19 cellular contexts compared by ENCODE assay signal in the genomic region with DNA sequence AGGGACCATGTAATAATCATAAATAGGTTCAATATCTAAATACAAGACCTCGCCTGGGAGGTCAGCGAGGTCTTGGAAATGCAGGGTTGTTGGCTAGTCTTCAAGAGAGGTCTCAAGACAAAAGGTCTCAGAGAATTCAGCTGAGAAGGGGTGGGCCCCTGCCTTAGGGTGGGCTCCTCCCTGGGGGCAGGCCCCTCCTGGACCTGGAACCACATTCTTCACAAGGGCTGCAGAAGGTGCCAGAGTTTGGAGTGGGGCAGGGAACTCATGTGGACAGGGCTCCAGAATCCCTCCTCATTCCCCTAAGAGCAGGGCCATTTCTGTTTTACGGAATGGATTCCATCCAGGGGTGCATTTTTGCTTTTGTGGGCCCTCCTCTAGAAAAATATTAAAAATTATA. TPM values are rescaled to one million over a fixed set of nuclear protein-coding genes. Genes with fewer than 3 reads are reported as not detected.
DNase-seq lines count a peak whose midpoint lies in the region; ATAC-seq and TF ChIP-seq lines count a peak whose summit lies in the region.
"Had no signal": no experiment of that assay in that cellular context is flagged by ENCODE, and none has a peak within 500 bp of the region (broad histone marks: within the 10 kb centered on the region; RNA-seq: fewer than 3 reads in every experiment).

No MANE protein-coding gene starts in this region.

- BruUV-seq in A673 (replicated peaks; lab: Mats Ljungman, UMichigan), result no TSS peak

- H3K9me3 Mint-ChIP-seq in activated naive CD8-positive, alpha-beta T cell (ENCODE audit: low read depth), result peaks cover 5% of the 10 kb centered on the region
- H3K9me3 Mint-ChIP-seq in activated naive CD8-positive, alpha-beta T cell treated with anti-CD3 and anti-CD28 coated beads for 36 hours, result no peaks in the 10 kb centered on the region
- peaks cover 14% of the 10 kb centered on the region for H3K9me3 Mint-ChIP-seq in stimulated activated naive CD8-positive, alpha-beta T cell treated with anti-CD3 and anti-CD28 coated beads, Interleukin-15, Interleukin-2, amounts not matched to agents 100 ng/mL and 50 ng/mL, for 24 hours
- H3K9me3 Mint-ChIP-seq in stimulated activated naive CD8-positive, alpha-beta T cell treated with anti-CD3 and anti-CD28 coated beads, Interleukin-15, amount 100 ng/mL, for 72 hours, result peaks cover 9% of the 10 kb centered on the region in 2 donors
- H3K9me3 Mint-ChIP-seq in activated naive CD8-positive, alpha-beta T cell treated with anti-CD3 and anti-CD28 coated beads, Interleukin-2, amount 50 U/mL, for 24 hours, result peaks cover 13% of the 10 kb centered on the region
- peaks cover 43% of the 10 kb centered on the region for H3K9me3 Mint-ChIP-seq in osteocyte (ENCODE audit: unreplicated experiment)
- H3K9me3 Mint-ChIP-seq: CD4-positive, alpha-beta T cell; CD8-positive, alpha-beta T cell had no signal

- TF ChIP-seq CTCF in osteocyte (IDR thresholded peaks at IDR 0.05) (no peak), A673 (conservative IDR thresholded peaks at IDR 0.05; ENCODE audit: low read depth, low read length) (no peak)

- peaks cover 57% of the 10 kb centered on the region for H3K27me3 ChIP-seq in A673 (replicated peaks; ENCODE audit: insufficient read depth, low read depth, low read length, poor library complexity)
- H3K27me3 ChIP-seq: BLaER1 treated with 17β-estradiol and CSF1 and Interleukin-3, amounts not matched to agents 10 nM and 100 nM had no signal

- H3K4me1 ChIP-seq in A673 (ENCODE audit: insufficient read depth, low read length, poor library complexity, severe bottlenecking), result no peaks in the 10 kb centered on the region
- H3K4me1 ChIP-seq: Caco-2 had no signal

- peak overlapping the region; percentile 71 for H3K27ac Mint-ChIP-seq in activated naive CD8-positive, alpha-beta T cell
- no peak overlapping the region for H3K27ac Mint-ChIP-seq in activated naive CD8-positive, alpha-beta T cell treated with anti-CD3 and anti-CD28 coated beads for 36 hours
- peak overlapping the region; percentile 74 for H3K27ac Mint-ChIP-seq in stimulated activated naive CD8-positive, alpha-beta T cell treated with anti-CD3 and anti-CD28 coated beads, Interleukin-15, Interleukin-2, amounts not matched to agents 100 ng/mL and 50 ng/mL, for 24 hours
- H3K27ac Mint-ChIP-seq in stimulated activated naive CD8-positive, alpha-beta T cell treated with anti-CD3 and anti-CD28 coated beads, Interleukin-15, amount 100 ng/mL, for 72 hours, result no peak overlapping the region
- H3K27ac Mint-ChIP-seq in activated naive CD8-positive, alpha-beta T cell treated with anti-CD3 and anti-CD28 coated beads, Interleukin-2, amount 50 U/mL, for 24 hours, result peak overlapping the region; percentile 50
- H3K27ac Mint-ChIP-seq in osteocyte (ENCODE audit: unreplicated experiment), result no peak overlapping the region
- H3K27ac Mint-ChIP-seq: B cell; CD4-positive, alpha-beta T cell; CD8-positive, alpha-beta T cell had no signal

- intact Hi-C loops in A673 (cut with micrococcal nuclease; ENCODE audit: unreplicated experiment), result no loop called here

- CTCF ChIA-PET in A673 (lab: Charles Lee), result no interaction called here

- POLR2A ChIA-PET in A673 (lab: Charles Lee; ENCODE audit: low non-redundant PET), result no interaction called here

- no peaks in the 10 kb centered on the region for H3K27me3 Mint-ChIP-seq in activated naive CD8-positive, alpha-beta T cell
- peaks cover 18% of the 10 kb centered on the region for H3K27me3 Mint-ChIP-seq in activated naive CD8-positive, alpha-beta T cell treated with anti-CD3 and anti-CD28 coated beads for 36 hours
- H3K27me3 Mint-ChIP-seq in stimulated activated naive CD8-positive, alpha-beta T cell treated with anti-CD3 and anti-CD28 coated beads, Interleukin-15, Interleukin-2, amounts not matched to agents 100 ng/mL and 50 ng/mL, for 24 hours, result peaks cover 28% of the 10 kb centered on the region
- peaks cover 43% of the 10 kb centered on the region for H3K27me3 Mint-ChIP-seq in stimulated activated naive CD8-positive, alpha-beta T cell treated with anti-CD3 and anti-CD28 coated beads, Interleukin-15, amount 100 ng/mL, for 72 hours
- H3K27me3 Mint-ChIP-seq in activated naive CD8-positive, alpha-beta T cell treated with anti-CD3 and anti-CD28 coated beads, Interleukin-2, amount 50 U/mL, for 24 hours, result peaks cover 22% of the 10 kb centered on the region
- H3K27me3 Mint-ChIP-seq in osteocyte (ENCODE audit: unreplicated experiment), result no peaks in the 10 kb centered on the region

- H3K27ac ChIP-seq in A673 (ENCODE audit: low read depth, low read length, poor library complexity, severe bottlenecking), result no peak overlapping the region
- H3K27ac ChIP-seq: BLaER1 treated with 17β-estradiol and CSF1 and Interleukin-3, amounts not matched to agents 10 nM and 100 nM; C4-2B had no signal

- H3K4me3 ChIP-seq in A673 (ENCODE audit: low read depth, low read length, poor library complexity, severe bottlenecking), result no peak overlapping the region
- H3K4me3 ChIP-seq: BLaER1 treated with 17β-estradiol and CSF1 and Interleukin-3, amounts not matched to agents 10 nM and 100 nM had no signal

- H3K4me1 Mint-ChIP-seq in activated naive CD8-positive, alpha-beta T cell (ENCODE audit: low read depth), result peaks cover 38% of the 10 kb centered on the region
- H3K4me1 Mint-ChIP-seq in activated naive CD8-positive, alpha-beta T cell treated with anti-CD3 and anti-CD28 coated beads for 36 hours, result peaks cover 13% of the 10 kb centered on the region
- peaks cover 39% of the 10 kb centered on the region for H3K4me1 Mint-ChIP-seq in stimulated activated naive CD8-positive, alpha-beta T cell treated with anti-CD3 and anti-CD28 coated beads, Interleukin-15, Interleukin-2, amounts not matched to agents 100 ng/mL and 50 ng/mL, for 24 hours (ENCODE audit: low read depth)
- peaks cover 19% of the 10 kb centered on the region for H3K4me1 Mint-ChIP-seq in stimulated activated naive CD8-positive, alpha-beta T cell treated with anti-CD3 and anti-CD28 coated beads, Interleukin-15, amount 100 ng/mL, for 72 hours
- peaks cover 39% of the 10 kb centered on the region for H3K4me1 Mint-ChIP-seq in activated naive CD8-positive, alpha-beta T cell treated with anti-CD3 and anti-CD28 coated beads, Interleukin-2, amount 50 U/mL, for 24 hours
- no peaks in the 10 kb centered on the region for H3K4me1 Mint-ChIP-seq in osteocyte (ENCODE audit: unreplicated experiment)
- H3K4me1 Mint-ChIP-seq: B cell had no signal

- H3K36me3 ChIP-seq in A673 (ENCODE audit: insufficient read depth, low read length, poor library complexity, severe bottlenecking), result no peaks in the 10 kb centered on the region
- H3K36me3 ChIP-seq: BLaER1 treated with 17β-estradiol and CSF1 and Interleukin-3, amounts not matched to agents 10 nM and 100 nM had no signal

- H3K36me3 Mint-ChIP-seq in activated naive CD8-positive, alpha-beta T cell, result peaks cover 3% of the 10 kb centered on the region
- H3K36me3 Mint-ChIP-seq in activated naive CD8-positive, alpha-beta T cell treated with anti-CD3 and anti-CD28 coated beads for 36 hours, result peaks cover 2% of the 10 kb centered on the region
- H3K36me3 Mint-ChIP-seq in stimulated activated naive CD8-positive, alpha-beta T cell treated with anti-CD3 and anti-CD28 coated beads, Interleukin-15, Interleukin-2, amounts not matched to agents 100 ng/mL and 50 ng/mL, for 24 hours (ENCODE audit: low read depth), result no peaks in the 10 kb centered on the region
- H3K36me3 Mint-ChIP-seq in activated naive CD8-positive, alpha-beta T cell treated with anti-CD3 and anti-CD28 coated beads, Interleukin-2, amount 50 U/mL, for 24 hours (ENCODE audit: low read depth), result peaks cover 11% of the 10 kb centered on the region
- H3K36me3 Mint-ChIP-seq in osteocyte (ENCODE audit: unreplicated experiment), result no peaks in the 10 kb centered on the region
- H3K36me3 Mint-ChIP-seq: CD8-positive, alpha-beta T cell had no signal

- DNase-seq in activated naive CD8-positive, alpha-beta T cell treated with anti-CD3 and anti-CD28 coated beads for 36 hours, result no peak
- no peak for DNase-seq in stimulated activated naive CD8-positive, alpha-beta T cell treated with anti-CD3 and anti-CD28 coated beads, Interleukin-15, amount 100 ng/mL, for 72 hours
- DNase-seq in activated naive CD8-positive, alpha-beta T cell treated with anti-CD3 and anti-CD28 coated beads, Interleukin-2, amount 50 U/mL, for 24 hours, result no peak
- DNase-seq in osteocyte (ENCODE audit: extremely low spot score, unreplicated experiment) (peak; percentile 63), A673 (ENCODE audit: low spot score) (no peak), dermis blood vessel endothelial cell (no peak)
- DNase-seq: 8988T; AML-193; Caco-2; Calu3; CD4-positive, alpha-beta T cell; DMS79 treated with DMSO at 0.1 percent for 48 hours; GF-D8 had no signal

- H3K9me3 ChIP-seq in A673 (ENCODE audit: low read depth, low read length, poor library complexity, severe bottlenecking), result no peaks in the 10 kb centered on the region
- H3K9me3 ChIP-seq: BLaER1 treated with 17β-estradiol and CSF1 and Interleukin-3, amounts not matched to agents 10 nM and 100 nM; Caco-2 had no signal

- H3K4me3 Mint-ChIP-seq in activated naive CD8-positive, alpha-beta T cell, result no peak overlapping the region
- H3K4me3 Mint-ChIP-seq in activated naive CD8-positive, alpha-beta T cell treated with anti-CD3 and anti-CD28 coated beads for 36 hours, result no peak overlapping the region
- H3K4me3 Mint-ChIP-seq in stimulated activated naive CD8-positive, alpha-beta T cell treated with anti-CD3 and anti-CD28 coated beads, Interleukin-15, Interleukin-2, amounts not matched to agents 100 ng/mL and 50 ng/mL, for 24 hours, result no peak overlapping the region
- no peak overlapping the region for H3K4me3 Mint-ChIP-seq in stimulated activated naive CD8-positive, alpha-beta T cell treated with anti-CD3 and anti-CD28 coated beads, Interleukin-15, amount 100 ng/mL, for 72 hours
- H3K4me3 Mint-ChIP-seq in activated naive CD8-positive, alpha-beta T cell treated with anti-CD3 and anti-CD28 coated beads, Interleukin-2, amount 50 U/mL, for 24 hours, result no peak overlapping the region
- H3K4me3 Mint-ChIP-seq in osteocyte (ENCODE audit: unreplicated experiment), result no peak overlapping the region
- H3K4me3 Mint-ChIP-seq: B cell; CD4-positive, alpha-beta T cell; CD8-positive, alpha-beta T cell had no signal

- no peak for ATAC-seq in stimulated activated naive CD8-positive, alpha-beta T cell treated with anti-CD3 and anti-CD28 coated beads, Interleukin-15, amount 100 ng/mL, for 72 hours
- no peak for ATAC-seq in activated naive CD8-positive, alpha-beta T cell treated with anti-CD3 and anti-CD28 coated beads, Interleukin-2, amount 50 U/mL, for 24 hours
- ATAC-seq: CD8-positive, alpha-beta T cell had no signal

RNA-seq across cellular contexts. Expression of a gene that starts 10.2 kb away (rescaled TPM):
- total RNA-seq in activated naive CD8-positive, alpha-beta T cell treated with anti-CD3 and anti-CD28 coated beads for 36 hours, result not detected
- total RNA-seq in osteocyte (not detected in 2 replicates), A673 (2021) (not detected in 2 replicates), dermis blood vessel endothelial cell (not detected in 2 replicates)
- total RNA-seq: B cell; Caco-2; Calu3; CD4-positive, alpha-beta T cell; CD8-positive, alpha-beta T cell had no signal

RNA-seq across cellular contexts. Expression of a gene that starts 13.1 kb away (rescaled TPM):
- under 1 TPM; 0.33 to 0.76 TPM for total RNA-seq in activated naive CD8-positive, alpha-beta T cell treated with anti-CD3 and anti-CD28 coated beads for 36 hours
- total RNA-seq in osteocyte (not detected in 2 replicates), A673 (2021) (not detected in 2 replicates), dermis blood vessel endothelial cell (not detected in 2 replicates)
- total RNA-seq: B cell; Caco-2; Calu3; CD4-positive, alpha-beta T cell; CD8-positive, alpha-beta T cell had no signal

RNA-seq across cellular contexts. Expression of a gene that starts 30.2 kb away (rescaled TPM):
- total RNA-seq in activated naive CD8-positive, alpha-beta T cell treated with anti-CD3 and anti-CD28 coated beads for 36 hours, result not detected
- total RNA-seq in osteocyte (not detected in 2 replicates), A673 (2021) (not detected in 2 replicates), dermis blood vessel endothelial cell (not detected in 2 replicates)
- total RNA-seq: B cell; Caco-2; Calu3; CD4-positive, alpha-beta T cell; CD8-positive, alpha-beta T cell had no signal

RNA-seq across cellular contexts. Expression of a gene that starts 43.0 kb away (rescaled TPM):
- total RNA-seq in activated naive CD8-positive, alpha-beta T cell treated with anti-CD3 and anti-CD28 coated beads for 36 hours, result not detected
- total RNA-seq in osteocyte (not detected in 2 replicates), A673 (2021) (not detected in 2 replicates), dermis blood vessel endothelial cell (not detected in 2 replicates)
- total RNA-seq: Calu3; CD8-positive, alpha-beta T cell had no signal

Comparison
In these comparisons a context has a peak if more than half of its experiments do, and no peak if none do; other contexts are left out.
1. H3K27ac Mint-ChIP-seq: peak in activated naive CD8-positive, alpha-beta T cell (single experiment), stimulated activated naive CD8-positive, alpha-beta T cell treated with anti-CD3 and anti-CD28 coated beads, Interleukin-15, Interleukin-2, amounts not matched to agents 100 ng/mL and 50 ng/mL, for 24 hours (single experiment) and activated naive CD8-positive, alpha-beta T cell treated with anti-CD3 and anti-CD28 coated beads, Interleukin-2, amount 50 U/mL, for 24 hours (single experiment); none in activated naive CD8-positive, alpha-beta T cell treated with anti-CD3 and anti-CD28 coated beads for 36 hours (single experiment), stimulated activated naive CD8-positive, alpha-beta T cell treated with anti-CD3 and anti-CD28 coated beads, Interleukin-15, amount 100 ng/mL, for 72 hours (0 of 2) and osteocyte (single experiment).